1 cellular context compared by ENCODE assay signal in the genomic region with DNA sequence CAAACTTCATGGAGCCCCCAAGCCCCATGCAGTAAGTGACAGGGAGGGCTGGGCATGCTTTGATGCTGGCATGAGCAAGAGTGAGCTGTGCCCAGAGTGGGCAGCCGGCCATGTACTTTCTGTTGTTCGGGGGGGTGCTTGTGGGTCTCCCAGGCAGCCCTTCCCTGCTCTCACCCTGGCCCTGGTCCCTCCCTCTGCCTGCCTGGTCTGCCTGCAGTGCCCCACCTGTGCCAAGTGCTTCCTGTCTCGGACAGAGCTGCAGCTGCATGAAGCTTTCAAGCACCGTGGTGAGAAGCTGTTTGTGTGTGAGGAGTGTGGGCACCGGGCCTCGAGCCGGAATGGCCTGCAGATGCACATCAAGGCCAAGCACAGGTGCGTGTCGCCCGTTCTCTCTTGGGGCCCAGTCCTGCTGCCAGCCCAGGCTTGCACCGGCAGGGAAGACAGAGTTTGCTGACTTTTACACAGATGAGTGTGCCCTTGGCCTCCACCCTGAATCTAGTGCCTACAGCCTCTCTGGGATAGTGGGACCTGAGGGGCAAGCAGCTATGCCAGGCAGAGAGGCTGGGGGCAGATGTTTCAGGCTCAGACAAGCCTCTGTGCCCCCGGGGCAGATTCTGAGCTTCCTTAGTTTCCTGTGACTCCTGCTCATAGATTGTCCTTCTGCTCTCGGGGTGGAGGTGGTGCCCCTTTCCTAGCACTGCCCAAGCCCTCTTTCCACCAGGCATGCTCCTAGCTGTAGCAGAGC.
A peak's percentile ranks its signal among the peaks of the same experiment; 100 is the strongest.
TF ChIP-seq lines count a peak whose summit lies in the region.

No MANE protein-coding gene starts in this region.

TF ChIP-seq in HepG2, 621 proteins besides CTCF, POLR2A, EP300 and RAD21:
- TF ChIP-seq MTA1 (CRISPR knock-in tag; IDR thresholded peaks at IDR 0.05; ENCODE audit: borderline replicate concordance) (no peak), AGO1 (IDR thresholded peaks at IDR 0.05; ENCODE audit: low read depth, low read length, poor library complexity, severe bottlenecking) (peak; percentile 26), HNRNPL (IDR thresholded peaks at IDR 0.05; ENCODE audit: low read depth, low read length) (0 out of 2 replicates have a peak, but pooled peaks have one; percentile 42)
